In genomic region chr7:68888971-68889385, GRCh38 we compare ENCODE assay signal across 15 cellular contexts.
DNase-seq lines count a peak whose midpoint lies in the region; ATAC-seq and TF ChIP-seq lines count a peak whose summit lies in the region.
"Had no signal": no experiment of that assay in that cellular context is flagged by ENCODE, and none has a peak within 500 bp of the region (broad histone marks: within the 10 kb centered on the region; RNA-seq: fewer than 3 reads in every experiment).

No MANE protein-coding gene starts in this region.

- H3K4me3 Mint-ChIP-seq in neural crest cell: no peak overlapping the region
- no peak overlapping the region for H3K4me3 Mint-ChIP-seq in naive thymus-derived CD4-positive, alpha-beta T cell
- H3K4me3 Mint-ChIP-seq: T-helper 17 cell had no signal

- H3K4me1 ChIP-seq in naive thymus-derived CD4-positive, alpha-beta T cell (ENCODE audit: control insufficient read depth in 2 of 2, insufficient read depth in 2 of 2, low read length in 2 of 2): no peaks in the 10 kb centered on the region
- H3K4me1 ChIP-seq: BLaER1 treated with 17β-estradiol and CSF1 and Interleukin-3, amounts not matched to agents 10 nM and 100 nM had no signal

- CTCF ChIA-PET in naive thymus-derived CD4-positive, alpha-beta T cell (lab: Charles Lee): no interaction called here

- no peaks in the 10 kb centered on the region for H3K36me3 Mint-ChIP-seq in neural crest cell (ENCODE audit: low read depth)
- no peaks in the 10 kb centered on the region for H3K36me3 Mint-ChIP-seq in naive thymus-derived CD4-positive, alpha-beta T cell

- DNase-seq in COR-L47 (lab: John Stamatoyannopoulos, UW) (peak; percentile 62), NCI-H1436 (lab: John Stamatoyannopoulos, UW) (peak; percentile 81), NCI-H774 (lab: John Stamatoyannopoulos, UW) (peak; percentile 35), neural crest cell (ENCODE audit: low read depth, low spot score) (no peak), SW 1271 (lab: John Stamatoyannopoulos, UW) (no peak)
- DNase-seq in naive thymus-derived CD4-positive, alpha-beta T cell: no peak
- DNase-seq: H7, MG63, NCI-H2107, NCI-H510A, T-helper 17 cell had no signal

- no peaks in the 10 kb centered on the region for H3K27me3 Mint-ChIP-seq in neural crest cell (ENCODE audit: low read depth)
- no peaks in the 10 kb centered on the region for H3K27me3 Mint-ChIP-seq in naive thymus-derived CD4-positive, alpha-beta T cell
- H3K27me3 Mint-ChIP-seq: T-helper 17 cell had no signal

- no peak for ATAC-seq in GM18519 (IDR thresholded peaks at IDR 0.05; ENCODE audit: low FRiP score, unreplicated experiment)
- ATAC-seq in naive thymus-derived CD4-positive, alpha-beta T cell: no peak
- ATAC-seq: T-helper 17 cell had no signal

- intact Hi-C loops in naive thymus-derived CD4-positive, alpha-beta T cell (cut with micrococcal nuclease): no loop called here

- peak overlapping the region; percentile 50 for H3K27ac Mint-ChIP-seq in neural crest cell (ENCODE audit: unreplicated experiment)
- no peak overlapping the region for H3K27ac Mint-ChIP-seq in naive thymus-derived CD4-positive, alpha-beta T cell
- H3K27ac Mint-ChIP-seq: T-helper 17 cell had no signal

- TF ChIP-seq CTCF in neural crest cell (conservative IDR thresholded peaks at IDR 0.05): no peak

- no peaks in the 10 kb centered on the region for H3K9me3 Mint-ChIP-seq in neural crest cell
- H3K9me3 Mint-ChIP-seq in naive thymus-derived CD4-positive, alpha-beta T cell: peaks cover 0 to 15% (median 6%) of the 10 kb centered on the region in 11 donors

- H3K4me1 Mint-ChIP-seq in neural crest cell: no peaks in the 10 kb centered on the region
- H3K4me1 Mint-ChIP-seq in naive thymus-derived CD4-positive, alpha-beta T cell: no peaks in the 10 kb centered on the region
- H3K4me1 Mint-ChIP-seq: T-helper 17 cell had no signal

- H3K27ac ChIP-seq in naive thymus-derived CD4-positive, alpha-beta T cell (ENCODE audit: low read depth, low read length): no peak overlapping the region
- H3K27ac ChIP-seq: BLaER1 treated with 17β-estradiol and CSF1 and Interleukin-3, amounts not matched to agents 10 nM and 100 nM; KMS-11; SK-N-MC had no signal

- H3K27me3 ChIP-seq in naive thymus-derived CD4-positive, alpha-beta T cell (ENCODE audit: control insufficient read depth in 2 of 2, insufficient read depth in 2 of 2, low read length in 2 of 2): no peaks in the 10 kb centered on the region
- H3K27me3 ChIP-seq: BLaER1 treated with 17β-estradiol and CSF1 and Interleukin-3, amounts not matched to agents 10 nM and 100 nM; MG63 had no signal

- POLR2A ChIA-PET in naive thymus-derived CD4-positive, alpha-beta T cell (lab: Charles Lee): no interaction called here

- no peaks in the 10 kb centered on the region for H3K9me3 ChIP-seq in naive thymus-derived CD4-positive, alpha-beta T cell (ENCODE audit: control insufficient read depth in 2 of 3, low read length in 3 of 3)
- H3K9me3 ChIP-seq: MG63 had no signal

- no peaks in the 10 kb centered on the region for H3K36me3 ChIP-seq in naive thymus-derived CD4-positive, alpha-beta T cell (ENCODE audit: control insufficient read depth in 2 of 3, insufficient read depth in 3 of 3, low read length in 3 of 3)
- H3K36me3 ChIP-seq: BLaER1 treated with 17β-estradiol and CSF1 and Interleukin-3, amounts not matched to agents 10 nM and 100 nM; MG63 had no signal

- no peak overlapping the region for H3K4me3 ChIP-seq in naive thymus-derived CD4-positive, alpha-beta T cell (ENCODE audit: low read length)
- H3K4me3 ChIP-seq: BLaER1 treated with 17β-estradiol and CSF1 and Interleukin-3, amounts not matched to agents 10 nM and 100 nM; MG63; SK-N-MC had no signal

Comparison
In these comparisons a context has a peak if more than half of its experiments do, and no peak if none do; other contexts are left out.
1. DNase-seq: peak in COR-L47 (single experiment), NCI-H1436 (single experiment) and NCI-H774 (single experiment); none in neural crest cell (single experiment), naive thymus-derived CD4-positive, alpha-beta T cell (0 of 9) and SW 1271 (0 of 2).